Comparison of ENCODE assay signal across 9 cellular contexts in the genomic region with DNA sequence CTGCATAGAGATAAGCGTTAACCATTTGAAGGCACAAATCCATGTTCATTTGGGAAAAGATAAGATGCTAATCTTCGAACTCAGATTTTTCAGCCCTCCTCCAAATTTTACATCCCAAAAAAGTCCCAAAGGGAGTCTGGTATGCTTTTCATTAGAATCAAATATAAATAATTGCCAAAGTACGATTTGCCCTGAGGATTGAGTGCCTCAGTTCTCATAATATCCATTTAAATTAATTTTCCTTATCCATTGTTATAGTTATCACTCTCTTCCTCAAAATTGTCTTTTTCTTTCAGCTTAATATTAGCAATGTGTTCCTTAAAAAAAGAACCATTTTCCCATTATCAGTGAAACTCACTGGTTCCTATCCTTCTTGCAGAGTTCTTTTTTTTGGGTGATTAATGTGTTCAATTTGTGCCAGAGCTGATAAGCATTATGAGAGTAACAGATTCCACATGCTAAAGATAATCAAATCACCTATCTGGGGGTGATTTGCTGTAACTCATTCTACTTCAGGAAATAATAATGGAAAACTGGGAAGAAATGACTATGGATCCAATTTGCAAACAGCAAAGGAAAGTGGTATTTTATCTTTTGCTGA. TPM values are rescaled to one million over a fixed set of nuclear protein-coding genes. Genes with fewer than 3 reads are reported as not detected.
DNase-seq lines count a peak whose midpoint lies in the region; ATAC-seq and TF ChIP-seq lines count a peak whose summit lies in the region.
"Had no signal": no experiment of that assay in that cellular context is flagged by ENCODE, and none has a peak within 500 bp of the region (broad histone marks: within the 10 kb centered on the region; RNA-seq: fewer than 3 reads in every experiment).

No MANE protein-coding gene starts in this region.

- H3F3A ChIP-seq in SK-N-SH (replicated peaks; ENCODE audit: insufficient read depth): peaks cover 12% of the 10 kb centered on the region

- 0 out of 2 replicates have a peak, but pooled peaks cover 3% of the 10 kb centered on the region for H4K20me1 ChIP-seq in SK-N-SH (ENCODE audit: insufficient read depth)

- no peak for ATAC-seq in GM21723 (IDR thresholded peaks at IDR 0.05; ENCODE audit: unreplicated experiment)

- CTCF ChIA-PET in SK-N-SH (lab: Yijun Ruan, JAX): interaction anchor here (0.9 to 3.2 kb wide), 7 partner anchors 13 to 410 kb away, joined by 3 to 8 read pairs (median 3); no protein-coding TSS in a partner anchor

- H3K9me3 ChIP-seq in SK-N-SH: no peaks in the 10 kb centered on the region

- no peaks in the 10 kb centered on the region for H3K27me3 ChIP-seq in SK-N-SH (ENCODE audit: insufficient read depth)

- TF ChIP-seq CTCF in SK-N-SH (IDR thresholded peaks at IDR 0.05): no peak

- H3K9me2 ChIP-seq in SK-N-SH: no peaks in the 10 kb centered on the region

- peak in 1 of 2 experiments; percentile 96; a peak in 2 of 4 replicates for TF ChIP-seq EP300 in SK-N-SH (IDR thresholded peaks at IDR 0.05; ENCODE audit: borderline replicate concordance in 1 of 2, low read depth in 1 of 2, low read length in 1 of 2)

- H3K4me1 ChIP-seq in SK-N-SH (ENCODE audit: control insufficient read depth in 1 of 2, insufficient read depth in 2 of 2, low read depth in 1 of 2, low read length in 1 of 2) (peaks cover 8 to 24% of the 10 kb centered on the region in 2 experiments; a peak in 3 of 4 replicates), urinary bladder (ENCODE audit: insufficient read depth) (peaks cover 2% of the 10 kb centered on the region)

- DNase-seq in SK-N-SH (peak; percentile 54), epithelial cell of prostate (ENCODE audit: low read depth, low spot score) (no peak), myocyte (ENCODE audit: low read depth) (peak; percentile 18), NCI-H345 treated with DMSO at 0.1 percent for 48 hours (lab: John Stamatoyannopoulos, UW; ENCODE audit: unreplicated experiment) (no peak), NCI-H2196 treated with DMSO at 0.1 percent for 48 hours (lab: John Stamatoyannopoulos, UW; ENCODE audit: unreplicated experiment) (no peak)

- TF ChIP-seq RAD21 in SK-N-SH (IDR thresholded peaks at IDR 0.05; ENCODE audit: low read length): peak; percentile 36

- H3K4me2 ChIP-seq in SK-N-SH: peak overlapping the region; percentile 54; the same call in 1 of the 2 replicates
- H3K4me2 ChIP-seq: KMS-11 had no signal

- H3K36me3 ChIP-seq in SK-N-SH (replicated peaks in 1 of 2; ENCODE audit: control insufficient read depth in 1 of 2, insufficient read depth in 2 of 2, low read length in 1 of 2) (no peaks in the 10 kb centered on the region), urinary bladder (ENCODE audit: insufficient read depth) (no peaks in the 10 kb centered on the region)

- H3K4me3 ChIP-seq in SK-N-SH (ENCODE audit: low read depth in 2 of 2, low read length in 1 of 2): peak overlapping the region in 1 of 2 experiments; percentile 40; a peak in 2 of 4 replicates
- peak overlapping the region; percentile 47 for H3K4me3 ChIP-seq in urinary bladder (ENCODE audit: low read depth, low read length)

- H3K27ac ChIP-seq in SK-N-SH (ENCODE audit: low read depth in 2 of 2, low read length in 1 of 2) (peak overlapping the region; percentile 12 to 92; a peak in 3 of 4 replicates), epithelial cell of prostate (peak overlapping the region; percentile 65), urinary bladder (ENCODE audit: low read depth) (peak overlapping the region; percentile 88)
- H3K27ac ChIP-seq: KMS-11 had no signal

- WGBS in SK-N-SH (ENCODE audit: low lambda C conversion rate): 28% methylated on average over 3 of the region's 3 CpGs
- 23% methylated on average over 3 of the region's 3 CpGs for WGBS in urinary bladder

- H3K79me2 ChIP-seq in SK-N-SH (ENCODE audit: insufficient read depth): no peaks in the 10 kb centered on the region

- peak overlapping the region; percentile 83 for H2AFZ ChIP-seq in SK-N-SH (ENCODE audit: low read depth)

- peak overlapping the region; percentile 23; the same call in 1 of the 2 replicates for H3K9ac ChIP-seq in SK-N-SH
- H3K9ac ChIP-seq: KMS-11 had no signal

- POLR2A ChIA-PET in SK-N-SH (lab: Yijun Ruan, JAX): interaction anchor here (0.7 to 0.9 kb wide), 2 partner anchors 123 to 536 kb away, joined by 3 to 5 read pairs; no protein-coding TSS in a partner anchor

TF ChIP-seq in SK-N-SH, 30 proteins besides CTCF, POLR2A, EP300 and RAD21 (continues in another document):
- TF ChIP-seq CHD2 (IDR thresholded peaks at IDR 0.05; ENCODE audit: low read length, partially characterized antibody): peak; percentile 63
- peak; percentile 98 for TF ChIP-seq RCOR1 (IDR thresholded peaks at IDR 0.05; ENCODE audit: low read length)
- TF ChIP-seq MXI1 (IDR thresholded peaks at IDR 0.05; ENCODE audit: low read depth, low read length): no peak
- TF ChIP-seq, protein P1, sequence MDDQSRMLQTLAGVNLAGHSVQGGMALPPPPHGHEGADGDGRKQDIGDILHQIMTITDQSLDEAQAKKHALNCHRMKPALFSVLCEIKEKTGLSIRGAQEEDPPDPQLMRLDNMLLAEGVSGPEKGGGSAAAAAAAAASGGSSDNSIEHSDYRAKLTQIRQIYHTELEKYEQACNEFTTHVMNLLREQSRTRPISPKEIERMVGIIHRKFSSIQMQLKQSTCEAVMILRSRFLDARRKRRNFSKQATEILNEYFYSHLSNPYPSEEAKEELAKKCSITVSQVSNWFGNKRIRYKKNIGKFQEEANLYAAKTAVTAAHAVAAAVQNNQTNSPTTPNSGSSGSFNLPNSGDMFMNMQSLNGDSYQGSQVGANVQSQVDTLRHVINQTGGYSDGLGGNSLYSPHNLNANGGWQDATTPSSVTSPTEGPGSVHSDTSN (IDR thresholded peaks at IDR 0.05): peak; percentile 63; the same call in 1 of the 2 replicates
- TF ChIP-seq, protein P2, sequence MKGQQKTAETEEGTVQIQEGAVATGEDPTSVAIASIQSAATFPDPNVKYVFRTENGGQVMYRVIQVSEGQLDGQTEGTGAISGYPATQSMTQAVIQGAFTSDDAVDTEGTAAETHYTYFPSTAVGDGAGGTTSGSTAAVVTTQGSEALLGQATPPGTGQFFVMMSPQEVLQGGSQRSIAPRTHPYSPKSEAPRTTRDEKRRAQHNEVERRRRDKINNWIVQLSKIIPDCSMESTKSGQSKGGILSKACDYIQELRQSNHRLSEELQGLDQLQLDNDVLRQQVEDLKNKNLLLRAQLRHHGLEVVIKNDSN (IDR thresholded peaks at IDR 0.05; ENCODE audit: borderline replicate concordance, low read depth): no peak
- TF ChIP-seq NRF1 (IDR thresholded peaks at IDR 0.05; ENCODE audit: low read depth, low read length): no peak
- TF ChIP-seq RFX5 (IDR thresholded peaks at IDR 0.05; ENCODE audit: low read length): no peak
- no peak for TF ChIP-seq EZH2phosphoT487 (IDR thresholded peaks at IDR 0.05; ENCODE audit: borderline replicate concordance, low read depth)
- peak; percentile 70 for TF ChIP-seq POLR2AphosphoS5 (IDR thresholded peaks at IDR 0.05; ENCODE audit: low read depth, low read length)
- TF ChIP-seq NFIC (IDR thresholded peaks at IDR 0.05; ENCODE audit: borderline replicate concordance): peak; percentile 28; the same call in 1 of the 2 replicates
- TF ChIP-seq, protein P3, sequence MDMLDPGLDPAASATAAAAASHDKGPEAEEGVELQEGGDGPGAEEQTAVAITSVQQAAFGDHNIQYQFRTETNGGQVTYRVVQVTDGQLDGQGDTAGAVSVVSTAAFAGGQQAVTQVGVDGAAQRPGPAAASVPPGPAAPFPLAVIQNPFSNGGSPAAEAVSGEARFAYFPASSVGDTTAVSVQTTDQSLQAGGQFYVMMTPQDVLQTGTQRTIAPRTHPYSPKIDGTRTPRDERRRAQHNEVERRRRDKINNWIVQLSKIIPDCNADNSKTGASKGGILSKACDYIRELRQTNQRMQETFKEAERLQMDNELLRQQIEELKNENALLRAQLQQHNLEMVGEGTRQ (IDR thresholded peaks at IDR 0.05; ENCODE audit: borderline replicate concordance, low read depth, low read length): no peak
- TF ChIP-seq, protein P4, sequence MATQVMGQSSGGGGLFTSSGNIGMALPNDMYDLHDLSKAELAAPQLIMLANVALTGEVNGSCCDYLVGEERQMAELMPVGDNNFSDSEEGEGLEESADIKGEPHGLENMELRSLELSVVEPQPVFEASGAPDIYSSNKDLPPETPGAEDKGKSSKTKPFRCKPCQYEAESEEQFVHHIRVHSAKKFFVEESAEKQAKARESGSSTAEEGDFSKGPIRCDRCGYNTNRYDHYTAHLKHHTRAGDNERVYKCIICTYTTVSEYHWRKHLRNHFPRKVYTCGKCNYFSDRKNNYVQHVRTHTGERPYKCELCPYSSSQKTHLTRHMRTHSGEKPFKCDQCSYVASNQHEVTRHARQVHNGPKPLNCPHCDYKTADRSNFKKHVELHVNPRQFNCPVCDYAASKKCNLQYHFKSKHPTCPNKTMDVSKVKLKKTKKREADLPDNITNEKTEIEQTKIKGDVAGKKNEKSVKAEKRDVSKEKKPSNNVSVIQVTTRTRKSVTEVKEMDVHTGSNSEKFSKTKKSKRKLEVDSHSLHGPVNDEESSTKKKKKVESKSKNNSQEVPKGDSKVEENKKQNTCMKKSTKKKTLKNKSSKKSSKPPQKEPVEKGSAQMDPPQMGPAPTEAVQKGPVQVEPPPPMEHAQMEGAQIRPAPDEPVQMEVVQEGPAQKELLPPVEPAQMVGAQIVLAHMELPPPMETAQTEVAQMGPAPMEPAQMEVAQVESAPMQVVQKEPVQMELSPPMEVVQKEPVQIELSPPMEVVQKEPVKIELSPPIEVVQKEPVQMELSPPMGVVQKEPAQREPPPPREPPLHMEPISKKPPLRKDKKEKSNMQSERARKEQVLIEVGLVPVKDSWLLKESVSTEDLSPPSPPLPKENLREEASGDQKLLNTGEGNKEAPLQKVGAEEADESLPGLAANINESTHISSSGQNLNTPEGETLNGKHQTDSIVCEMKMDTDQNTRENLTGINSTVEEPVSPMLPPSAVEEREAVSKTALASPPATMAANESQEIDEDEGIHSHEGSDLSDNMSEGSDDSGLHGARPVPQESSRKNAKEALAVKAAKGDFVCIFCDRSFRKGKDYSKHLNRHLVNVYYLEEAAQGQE (IDR thresholded peaks at IDR 0.05; ENCODE audit: low read depth, low read length): no peak
- no peak for TF ChIP-seq YY1 (IDR thresholded peaks at IDR 0.05; ENCODE audit: low read depth)
- no peak for TF ChIP-seq FOSL2 (IDR thresholded peaks at IDR 0.05; ENCODE audit: borderline replicate concordance, low read depth)

RNA-seq across cellular contexts. Expression of a gene that starts 0.7 kb away (rescaled TPM):
- 1.8 and 2.5 TPM in 2 replicates for polyA plus RNA-seq in SK-N-SH (2012; rRNA removed)
- polyA plus RNA-seq in SK-N-SH (2012; cell fraction: cytosol; rRNA removed): 2.9 and 3.4 TPM in 2 replicates
- 0.69 and 1.3 TPM in 2 replicates for polyA plus RNA-seq in SK-N-SH (2012; cell fraction: nucleus; rRNA removed)
- 40.2 and 43.8 TPM in 2 replicates for total RNA-seq in myocyte
- 41.4 TPM for polyA plus RNA-seq in myocyte (2012)
- total RNA-seq in urinary bladder: 179 TPM
- 44.7 TPM for polyA plus RNA-seq in urinary bladder
- total RNA-seq: OCI-LY7 had no signal

Comparison
In these comparisons a context has a peak if more than half of its experiments do, and no peak if none do; other contexts are left out.
1. DNase-seq: peak in SK-N-SH (single experiment) and myocyte (single experiment); none in epithelial cell of prostate (single experiment), NCI-H345 treated with DMSO at 0.1 percent for 48 hours (single experiment) and NCI-H2196 treated with DMSO at 0.1 percent for 48 hours (single experiment).
2. Peak in every context shown above with its lines, with median percentiles within 50 percentile points of each other: H3K27ac ChIP-seq.